8 cellular contexts compared by ENCODE assay signal in the genomic region with DNA sequence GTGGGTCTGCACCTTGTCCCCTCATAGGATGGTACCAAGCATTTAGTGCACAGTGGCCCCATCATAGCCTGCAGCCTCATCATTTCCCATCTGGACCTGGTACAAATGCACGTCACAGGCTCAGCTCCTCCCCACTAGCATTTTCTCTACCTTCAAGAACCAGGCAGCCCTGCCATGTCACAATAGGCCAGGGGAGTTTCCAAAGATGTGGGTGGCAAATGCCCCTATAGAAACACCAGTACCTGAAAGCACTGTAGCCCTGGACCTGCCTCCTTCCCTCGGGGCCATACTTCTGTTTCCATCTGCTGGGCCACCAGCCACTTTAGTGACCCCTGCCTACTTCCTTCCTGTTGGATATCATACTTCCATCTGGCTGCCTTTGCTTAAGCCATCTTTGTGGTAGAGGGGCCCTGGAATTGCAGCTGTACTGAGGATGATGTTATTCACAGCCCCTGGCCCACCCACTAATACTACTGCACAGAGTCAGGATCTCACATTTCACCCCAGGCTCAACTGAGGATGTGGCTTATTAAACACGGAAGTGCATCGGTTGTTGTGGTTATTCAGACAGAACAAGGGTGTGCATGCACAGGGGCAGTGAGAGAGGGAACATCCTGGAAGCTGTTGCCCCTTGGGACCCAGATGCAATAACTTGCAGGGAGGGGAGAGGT. TPM values are rescaled to one million over a fixed set of nuclear protein-coding genes. Genes with fewer than 3 reads are reported as not detected.
DNase-seq lines count a peak whose midpoint lies in the region; ATAC-seq and TF ChIP-seq lines count a peak whose summit lies in the region.

No MANE protein-coding gene starts in this region.

- peaks cover 0 to 11% (median 3%) of the 10 kb centered on the region in 3 donors for H3K36me3 Mint-ChIP-seq in naive thymus-derived CD8-positive, alpha-beta T cell

- H3K9ac ChIP-seq in BLaER1 treated with 17β-estradiol and CSF1 and Interleukin-3, amounts not matched to agents 10 nM and 100 nM = peak overlapping the region; percentile 9 to 100 (median 57); a peak in 19 of 22 replicates

- H3K36me3 ChIP-seq in BLaER1 treated with 17β-estradiol and CSF1 and Interleukin-3, amounts not matched to agents 10 nM and 100 nM = peaks cover 6 to 56% (median 20%) of the 10 kb centered on the region in 11 experiments; a peak in 18 of 22 replicates
- peaks cover 0 to 50% (median 7%) of the 10 kb centered on the region in 4 donors for H3K36me3 ChIP-seq in upper lobe of left lung

- peaks cover 2 to 18% (median 6%) of the 10 kb centered on the region in 11 experiments; a peak in 19 of 22 replicates for H4K20me1 ChIP-seq in BLaER1 treated with 17β-estradiol and CSF1 and Interleukin-3, amounts not matched to agents 10 nM and 100 nM

- 24 to 53% methylated on average over 4 of the region's 4 CpGs for WGBS in upper lobe of left lung, 2 donors

- peak overlapping the region in 7 of 10 experiments; percentile 7 to 49 (median 26); a peak in 11 of 20 replicates for H3K4me3 ChIP-seq in BLaER1 treated with 17β-estradiol and CSF1 and Interleukin-3, amounts not matched to agents 10 nM and 100 nM
- no peak overlapping the region for H3K4me3 ChIP-seq in upper lobe of left lung

- no peaks in the 10 kb centered on the region for H3K27me3 Mint-ChIP-seq in naive thymus-derived CD8-positive, alpha-beta T cell

- peak overlapping the region; percentile 91 to 100 (median 98) for H3K4me2 ChIP-seq in BLaER1 treated with 17β-estradiol and CSF1 and Interleukin-3, amounts not matched to agents 10 nM and 100 nM

- peak; percentile 7 to 56 for ATAC-seq in naive thymus-derived CD8-positive, alpha-beta T cell
- no peak for ATAC-seq in upper lobe of left lung (ENCODE audit: low FRiP score in 2 of 2)
- no peak for ATAC-seq in esophagus mucosa
- ATAC-seq in HG02798 (IDR thresholded peaks at IDR 0.05; ENCODE audit: poor library complexity, unreplicated experiment) = no peak

- peak overlapping the region in 10 of 11 experiments; percentile 47 to 100 (median 99); a peak in 20 of 22 replicates for H3K27ac ChIP-seq in BLaER1 treated with 17β-estradiol and CSF1 and Interleukin-3, amounts not matched to agents 10 nM and 100 nM
- H3K27ac ChIP-seq in upper lobe of left lung = peak overlapping the region; percentile 57 to 100 (median 75)

- peak overlapping the region; percentile 53 to 87 (median 80) for H3K4me3 Mint-ChIP-seq in naive thymus-derived CD8-positive, alpha-beta T cell

- TF ChIP-seq EP300 in upper lobe of left lung (IDR thresholded peaks at IDR 0.05) = no peak

- TF ChIP-seq POLR2A in upper lobe of left lung (IDR thresholded peaks at IDR 0.05) = no peak

- no peaks in the 10 kb centered on the region for H3K27me3 ChIP-seq in BLaER1 treated with 17β-estradiol and CSF1 and Interleukin-3, amounts not matched to agents 10 nM and 100 nM
- H3K27me3 ChIP-seq in upper lobe of left lung = no peaks in the 10 kb centered on the region

- POLR2A ChIA-PET in naive thymus-derived CD8-positive, alpha-beta T cell (lab: Charles Lee) = interaction anchor here (0.5 to 5.6 kb wide), 12 partner anchors 10 to 95 kb away, joined by 3 to 50 read pairs (median 6); a partner anchor contains a TSS

- peaks cover 30 to 78% (median 68%) of the 10 kb centered on the region in 4 donors for H3K4me1 Mint-ChIP-seq in naive thymus-derived CD8-positive, alpha-beta T cell

- H3K9me3 ChIP-seq in BLaER1 treated with 17β-estradiol and CSF1 and Interleukin-3, amounts not matched to agents 10 nM and 100 nM (replicated peaks in 1 of 11) = no peaks in the 10 kb centered on the region
- no peaks in the 10 kb centered on the region for H3K9me3 ChIP-seq in upper lobe of left lung

- H3K27ac Mint-ChIP-seq in naive thymus-derived CD8-positive, alpha-beta T cell = peak overlapping the region; percentile 88 to 99 (median 94)

- peaks cover 76 to 84% (median 82%) of the 10 kb centered on the region in 10 experiments for H3K4me1 ChIP-seq in BLaER1 treated with 17β-estradiol and CSF1 and Interleukin-3, amounts not matched to agents 10 nM and 100 nM
- H3K4me1 ChIP-seq in upper lobe of left lung = peaks cover 36 to 45% (median 40%) of the 10 kb centered on the region in 4 donors

- TF ChIP-seq CTCF in upper lobe of left lung (IDR thresholded peaks at IDR 0.05) = no peak

- DNase-seq in NOMO-1 treated with dmso at 0.1 percent for 144 hours (lab: John Stamatoyannopoulos, UW; ENCODE audit: unreplicated experiment) (peak; percentile 42), activated T-helper 1 cell treated with Interleukin-2 at 50 U/mL for 16 hours (ENCODE audit: low read depth) (peak; percentile 27), upper lobe of left lung (peak in 1 of 2 donors; percentile 37), ureter (ENCODE audit: low spot score) (no peak)
- peak; percentile 32 to 76 (median 70) for DNase-seq in naive thymus-derived CD8-positive, alpha-beta T cell

- H3K9me3 Mint-ChIP-seq in naive thymus-derived CD8-positive, alpha-beta T cell = no peaks in the 10 kb centered on the region

RNA-seq across cellular contexts. Expression of a gene that starts 3.8 kb away (rescaled TPM):
- total RNA-seq in naive thymus-derived CD8-positive, alpha-beta T cell = 10 to 100 TPM; 34.0 to 34.1 TPM
- 10 to 100 TPM; 37.6 to 48.8 (median 45.5) TPM for polyA plus RNA-seq in naive thymus-derived CD8-positive, alpha-beta T cell
- total RNA-seq in upper lobe of left lung = 10 to 100 TPM; 21.8 to 52.3 (median 39.5) TPM
- 12.4 TPM for total RNA-seq in esophagus mucosa
- 37.1 TPM for total RNA-seq in ureter

RNA-seq across cellular contexts. Expression of a gene that starts 4.3 kb away (rescaled TPM):
- total RNA-seq in naive thymus-derived CD8-positive, alpha-beta T cell = 100 to 1,000 TPM; 235 to 254 TPM
- polyA plus RNA-seq in naive thymus-derived CD8-positive, alpha-beta T cell = 100 to 1,000 TPM; 478 to 683 (median 552) TPM
- 100 to 1,000 TPM; 206 to 611 (median 456) TPM for total RNA-seq in upper lobe of left lung
- 311 TPM for total RNA-seq in esophagus mucosa
- 379 TPM for total RNA-seq in ureter

RNA-seq across cellular contexts. Expression of a gene that starts 6.2 kb away (rescaled TPM):
- total RNA-seq in naive thymus-derived CD8-positive, alpha-beta T cell = 1 to 10 TPM; 9.4 to 9.9 TPM
- polyA plus RNA-seq in naive thymus-derived CD8-positive, alpha-beta T cell = 1 to 10 TPM; 1.6 to 3.1 (median 1.9) TPM
- 10 to 100 TPM in 3 of 6 donors, 1 to 10 TPM in 3; 2.3 to 59.7 (median 11.4) TPM for total RNA-seq in upper lobe of left lung
- total RNA-seq in esophagus mucosa = 0.88 TPM
- total RNA-seq in ureter = 29.1 TPM

RNA-seq across cellular contexts. Expression of a gene that starts 13.1 kb away (rescaled TPM):
- 10 to 100 TPM; 21.6 to 23.0 TPM for total RNA-seq in naive thymus-derived CD8-positive, alpha-beta T cell
- polyA plus RNA-seq in naive thymus-derived CD8-positive, alpha-beta T cell = 1 to 10 TPM; 7.4 to 9.7 (median 8.2) TPM
- 10 to 100 TPM in 2 of 6 donors, 1 to 10 TPM in 4; 1.0 to 23.9 (median 8.0) TPM for total RNA-seq in upper lobe of left lung
- 6.1 TPM for total RNA-seq in esophagus mucosa
- total RNA-seq in ureter = 27.4 TPM

RNA-seq across cellular contexts. Expression of a gene that starts 54.0 kb away (rescaled TPM):
- total RNA-seq in naive thymus-derived CD8-positive, alpha-beta T cell = 10 to 100 TPM; 16.8 to 20.3 TPM
- 1 to 10 TPM; 4.6 to 6.4 (median 4.7) TPM for polyA plus RNA-seq in naive thymus-derived CD8-positive, alpha-beta T cell
- total RNA-seq in upper lobe of left lung = 100 to 1,000 TPM in 1 of 6 donors, 10 to 100 TPM in 5; 22.0 to 104 (median 73.5) TPM
- total RNA-seq in esophagus mucosa = 48.3 TPM
- 94.0 TPM for total RNA-seq in ureter

Comparison
In these comparisons a context has a peak if more than half of its experiments do, and no peak if none do; other contexts are left out.
1. H3K4me3 ChIP-seq: peak in BLaER1 treated with 17β-estradiol and CSF1 and Interleukin-3, amounts not matched to agents 10 nM and 100 nM (7 of 10); none in upper lobe of left lung (0 of 4).
2. ATAC-seq: peak in naive thymus-derived CD8-positive, alpha-beta T cell (2 of 2); none in upper lobe of left lung (0 of 2), esophagus mucosa (single experiment) and HG02798 (single experiment).